In the genomic region with DNA sequence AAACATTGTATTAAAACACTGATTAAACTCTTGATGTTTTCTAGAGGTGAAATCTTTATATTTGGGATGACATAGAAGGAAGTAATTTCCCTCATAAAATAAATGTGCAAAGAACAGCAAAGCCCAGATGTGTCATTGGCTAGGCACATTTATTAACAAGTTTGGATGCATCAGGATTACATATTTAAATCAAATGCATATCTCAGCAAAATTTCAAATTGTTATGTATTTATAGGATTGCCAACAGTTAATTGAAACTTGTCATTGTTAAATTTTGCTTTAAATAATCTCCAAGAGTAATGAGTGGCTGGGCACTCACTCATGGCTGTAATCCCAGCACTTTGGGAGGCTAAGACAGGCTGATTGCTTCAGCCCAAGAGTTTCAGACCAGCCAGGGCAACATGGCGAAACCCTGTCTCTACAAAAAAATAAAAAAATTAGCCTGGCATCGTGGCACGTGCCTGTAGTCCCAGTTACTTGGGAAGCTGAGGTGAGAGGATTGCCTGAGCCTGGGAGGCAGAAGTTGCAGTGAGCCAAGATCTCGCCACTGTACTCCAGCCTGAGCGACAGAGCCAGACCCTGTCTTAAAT, we compare ENCODE assay signal across 15 cellular contexts. TPM values are rescaled to one million over a fixed set of nuclear protein-coding genes. Genes with fewer than 3 reads are reported as not detected.
DNase-seq lines count a peak whose midpoint lies in the region; ATAC-seq and TF ChIP-seq lines count a peak whose summit lies in the region.
"Had no signal": no experiment of that assay in that cellular context is flagged by ENCODE, and none has a peak within 500 bp of the region (broad histone marks: within the 10 kb centered on the region; RNA-seq: fewer than 3 reads in every experiment).

No MANE protein-coding gene starts in this region.

- H3K9me3 Mint-ChIP-seq in activated naive CD4-positive, alpha-beta T cell treated with anti-CD3 and anti-CD28 coated beads, Interleukin-2, amount 50 U/mL, for 24 hours = no peaks in the 10 kb centered on the region
- H3K9me3 Mint-ChIP-seq in activated naive CD4-positive, alpha-beta T cell treated with anti-CD3 and anti-CD28 coated beads, Interleukin-2, amount 10 ng/mL, durations not matched to agents 7 days and 5 days = no peaks in the 10 kb centered on the region
- H3K9me3 Mint-ChIP-seq in endothelial cell (ENCODE audit: unreplicated experiment) = no peaks in the 10 kb centered on the region

- no peak for DNase-seq in activated naive CD4-positive, alpha-beta T cell treated with anti-CD3 and anti-CD28 coated beads, Interleukin-2, amount 10 ng/mL, durations not matched to agents 7 days and 5 days
- DNase-seq in T-helper 17 cell (no peak), medulla oblongata (ENCODE audit: extremely low spot score) (peak; percentile 3), NCI-H526 (lab: John Stamatoyannopoulos, UW) (no peak), NCI-H2227 (lab: John Stamatoyannopoulos, UW; ENCODE audit: unreplicated experiment) (no peak), endothelial cell (ENCODE audit: low spot score) (no peak)
- DNase-seq: Calu3, MG63, NCI-H1105 treated with DMSO at 0.1 percent for 48 hours, NCI-H187, SJCRH30 had no signal

- no peak overlapping the region; a peak in 1 of 22 replicates for H3K27ac ChIP-seq in BLaER1 treated with 17β-estradiol and CSF1 and Interleukin-3, amounts not matched to agents 10 nM and 100 nM
- H3K27ac ChIP-seq: SJCRH30 had no signal

- TF ChIP-seq CTCF in endothelial cell (IDR thresholded peaks at IDR 0.05; ENCODE audit: unreplicated experiment) = no peak

- no peaks in the 10 kb centered on the region for H3K27me3 ChIP-seq in BLaER1 treated with 17β-estradiol and CSF1 and Interleukin-3, amounts not matched to agents 10 nM and 100 nM
- H3K27me3 ChIP-seq: MG63, SJCRH30 had no signal

- CTCF ChIA-PET in activated naive CD4-positive, alpha-beta T cell treated with anti-CD3 and anti-CD28 coated beads, Interleukin-2, amount 10 ng/mL, durations not matched to agents 7 days and 5 days (lab: Charles Lee) = no interaction called here

- peak overlapping the region; percentile 30 for H3K27ac Mint-ChIP-seq in activated naive CD4-positive, alpha-beta T cell treated with anti-CD3 and anti-CD28 coated beads, Interleukin-2, amount 50 U/mL, for 24 hours
- H3K27ac Mint-ChIP-seq in activated naive CD4-positive, alpha-beta T cell treated with anti-CD3 and anti-CD28 coated beads, Interleukin-2, amount 10 ng/mL, durations not matched to agents 7 days and 5 days = no peak overlapping the region
- H3K27ac Mint-ChIP-seq in T-helper 17 cell (peak overlapping the region; percentile 56), endothelial cell (ENCODE audit: unreplicated experiment) (no peak overlapping the region)

- no peaks in the 10 kb centered on the region; a peak in 1 of 22 replicates for H3K9me3 ChIP-seq in BLaER1 treated with 17β-estradiol and CSF1 and Interleukin-3, amounts not matched to agents 10 nM and 100 nM (replicated peaks in 1 of 11)
- H3K9me3 ChIP-seq in T-helper 17 cell (ENCODE audit: control insufficient read depth, low read length, poor library complexity, severe bottlenecking) = no peaks in the 10 kb centered on the region
- H3K9me3 ChIP-seq: MG63, SJCRH30 had no signal

- peak overlapping the region in 1 of 11 experiments; percentile 9; a peak in 1 of 22 replicates for H3K9ac ChIP-seq in BLaER1 treated with 17β-estradiol and CSF1 and Interleukin-3, amounts not matched to agents 10 nM and 100 nM
- H3K9ac ChIP-seq: KMS-11 had no signal

- H3K27me3 Mint-ChIP-seq in activated naive CD4-positive, alpha-beta T cell treated with anti-CD3 and anti-CD28 coated beads, Interleukin-2, amount 50 U/mL, for 24 hours = no peaks in the 10 kb centered on the region
- H3K27me3 Mint-ChIP-seq in activated naive CD4-positive, alpha-beta T cell treated with anti-CD3 and anti-CD28 coated beads, Interleukin-2, amount 10 ng/mL, durations not matched to agents 7 days and 5 days = no peaks in the 10 kb centered on the region
- H3K27me3 Mint-ChIP-seq in T-helper 17 cell = no peaks in the 10 kb centered on the region
- H3K27me3 Mint-ChIP-seq in endothelial cell (ENCODE audit: unreplicated experiment) = no peaks in the 10 kb centered on the region

- peaks cover 71% of the 10 kb centered on the region for H3K4me1 Mint-ChIP-seq in activated naive CD4-positive, alpha-beta T cell treated with anti-CD3 and anti-CD28 coated beads, Interleukin-2, amount 50 U/mL, for 24 hours
- H3K4me1 Mint-ChIP-seq in activated naive CD4-positive, alpha-beta T cell treated with anti-CD3 and anti-CD28 coated beads, Interleukin-2, amount 10 ng/mL, durations not matched to agents 7 days and 5 days = peaks cover 22% of the 10 kb centered on the region
- peaks cover 42% of the 10 kb centered on the region for H3K4me1 Mint-ChIP-seq in T-helper 17 cell
- no peaks in the 10 kb centered on the region for H3K4me1 Mint-ChIP-seq in endothelial cell (ENCODE audit: unreplicated experiment)

- H3K4me2 ChIP-seq in BLaER1 treated with 17β-estradiol and CSF1 and Interleukin-3, amounts not matched to agents 10 nM and 100 nM = peak overlapping the region in 10 of 11 experiments; percentile 11 to 52 (median 21); a peak in 14 of 22 replicates

- H3K4me3 Mint-ChIP-seq in activated naive CD4-positive, alpha-beta T cell treated with anti-CD3 and anti-CD28 coated beads, Interleukin-2, amount 50 U/mL, for 24 hours = no peak overlapping the region
- H3K4me3 Mint-ChIP-seq in activated naive CD4-positive, alpha-beta T cell treated with anti-CD3 and anti-CD28 coated beads, Interleukin-2, amount 10 ng/mL, durations not matched to agents 7 days and 5 days = no peak overlapping the region
- H3K4me3 Mint-ChIP-seq in T-helper 17 cell (no peak overlapping the region), endothelial cell (ENCODE audit: unreplicated experiment) (no peak overlapping the region)
- H3K4me3 Mint-ChIP-seq: CD14-positive monocyte had no signal

- H3K36me3 ChIP-seq in BLaER1 treated with 17β-estradiol and CSF1 and Interleukin-3, amounts not matched to agents 10 nM and 100 nM = peaks cover 18 to 89% (median 67%) of the 10 kb centered on the region in 11 experiments

- peaks cover 93 to 100% (median 100%) of the 10 kb centered on the region in 11 experiments for H4K20me1 ChIP-seq in BLaER1 treated with 17β-estradiol and CSF1 and Interleukin-3, amounts not matched to agents 10 nM and 100 nM

- H3K36me3 Mint-ChIP-seq in activated naive CD4-positive, alpha-beta T cell treated with anti-CD3 and anti-CD28 coated beads, Interleukin-2, amount 50 U/mL, for 24 hours = peaks cover 9% of the 10 kb centered on the region
- H3K36me3 Mint-ChIP-seq in activated naive CD4-positive, alpha-beta T cell treated with anti-CD3 and anti-CD28 coated beads, Interleukin-2, amount 10 ng/mL, durations not matched to agents 7 days and 5 days = peaks cover 9% of the 10 kb centered on the region
- H3K36me3 Mint-ChIP-seq in T-helper 17 cell (ENCODE audit: low read depth) = no peaks in the 10 kb centered on the region
- peaks cover 3% of the 10 kb centered on the region for H3K36me3 Mint-ChIP-seq in endothelial cell (ENCODE audit: low read depth, unreplicated experiment)

- H3K4me1 ChIP-seq in BLaER1 treated with 17β-estradiol and CSF1 and Interleukin-3, amounts not matched to agents 10 nM and 100 nM = peaks cover 22 to 48% (median 32%) of the 10 kb centered on the region in 10 experiments
- H3K4me1 ChIP-seq: SJCRH30 had no signal

- ATAC-seq in T-helper 17 cell = no peak

- H3K4me3 ChIP-seq in BLaER1 treated with 17β-estradiol and CSF1 and Interleukin-3, amounts not matched to agents 10 nM and 100 nM = no peak overlapping the region
- H3K4me3 ChIP-seq: MG63, SJCRH30 had no signal

RNA-seq across cellular contexts. Expression of a gene that starts 28.2 kb away (rescaled TPM):
- total RNA-seq in T-helper 17 cell = 100 to 1,000 TPM; 202 to 238 TPM
- total RNA-seq in endothelial cell (ENCODE audit: unreplicated experiment) = 184 TPM

Comparison
In these comparisons a context has a peak if more than half of its experiments do, and no peak if none do; other contexts are left out.
1. H3K27ac Mint-ChIP-seq: peak in activated naive CD4-positive, alpha-beta T cell treated with anti-CD3 and anti-CD28 coated beads, Interleukin-2, amount 50 U/mL, for 24 hours (single experiment) and T-helper 17 cell (single experiment); none in activated naive CD4-positive, alpha-beta T cell treated with anti-CD3 and anti-CD28 coated beads, Interleukin-2, amount 10 ng/mL, durations not matched to agents 7 days and 5 days (single experiment) and endothelial cell (single experiment).